ENCODE assay signal across 1 cellular context in genomic region chr2:119223521-119224390, GRCh38.
A peak's percentile ranks its signal among the peaks of the same experiment; 100 is the strongest.
TF ChIP-seq lines count a peak whose summit lies in the region.

STEAP3 (plus strand) TSS chr2:119223834; CDS start chr2:119231013, 7,179 bp downstream.

TF ChIP-seq in K562, 482 proteins besides CTCF, POLR2A, EP300 and RAD21 (continued from another document):
- TF ChIP-seq REST (CRISPR knock-in tag; IDR thresholded peaks at IDR 0.05; ENCODE audit: low read depth): peak; percentile 65; the same call in 1 of the 2 replicates
- peak; percentile 87 to 94 for TF ChIP-seq MNT (conservative IDR thresholded peaks at IDR 0.05)
- peak; percentile 79 for TF ChIP-seq TFAP4 (CRISPR knock-in tag; IDR thresholded peaks at IDR 0.05; ENCODE audit: borderline replicate concordance)
- no peak for TF ChIP-seq CLOCK (CRISPR knock-in tag; IDR thresholded peaks at IDR 0.05; ENCODE audit: borderline replicate concordance)
- peak; percentile 40; the same call in 1 of the 2 replicates for TF ChIP-seq ZSCAN29 (IDR thresholded peaks at IDR 0.05)
- TF ChIP-seq CXXC5 (CRISPR knock-in tag; IDR thresholded peaks at IDR 0.05): peak; percentile 90
- 0 out of 2 replicates have a peak, but pooled peaks have one; percentile 44 for TF ChIP-seq CBFB (CRISPR knock-in tag; IDR thresholded peaks at IDR 0.05)
- TF ChIP-seq TAF1 (IDR thresholded peaks at IDR 0.05; ENCODE audit: control insufficient read depth, extremely low read depth, insufficient read depth, low read length, severe bottlenecking): peak; percentile 48
- no peak for TF ChIP-seq SMC3 (conservative IDR thresholded peaks at IDR 0.05; ENCODE audit: insufficient read depth, low read depth, low read length)
- TF ChIP-seq NCOA6 (IDR thresholded peaks at IDR 0.05): no peak
- no peak for TF ChIP-seq HIVEP1 (CRISPR knock-in tag; IDR thresholded peaks at IDR 0.05)
- 0 out of 2 replicates have a peak, but pooled peaks have one; percentile 29 for TF ChIP-seq KLF16 (IDR thresholded peaks at IDR 0.05)
- peak; percentile 34; the same call in 1 of the 2 replicates for TF ChIP-seq RNF2 (IDR thresholded peaks at IDR 0.05)
- peak; percentile 25; the same call in 1 of the 2 replicates for TF ChIP-seq USF2 (CRISPR knock-in tag; IDR thresholded peaks at IDR 0.05)
- TF ChIP-seq RBM34 (IDR thresholded peaks at IDR 0.05; ENCODE audit: borderline replicate concordance, insufficient read depth, low read length): no peak
- TF ChIP-seq ZNF740 (CRISPR knock-in tag; IDR thresholded peaks at IDR 0.05): no peak
- no peak for TF ChIP-seq ZNF740 (tag; IDR thresholded peaks at IDR 0.05)
- TF ChIP-seq EP400 (IDR thresholded peaks at IDR 0.05): peak; percentile 82; the same call in 1 of the 2 replicates
- peak; percentile 84 for TF ChIP-seq SMAD4 (CRISPR knock-in tag; conservative IDR thresholded peaks at IDR 0.05)
- no peak for TF ChIP-seq HOMEZ (CRISPR knock-in tag; IDR thresholded peaks at IDR 0.05)
- TF ChIP-seq ZFPM2 (CRISPR knock-in tag; IDR thresholded peaks at IDR 0.05): no peak
- peak; percentile 50 to 68; a peak in 1 of 4 replicates for TF ChIP-seq SIN3A (IDR thresholded peaks at IDR 0.05; ENCODE audit: borderline replicate concordance in 2 of 2, control insufficient read depth in 1 of 2, low read depth in 2 of 2, low read length in 2 of 2)
- TF ChIP-seq ZBTB1 (CRISPR knock-in tag; IDR thresholded peaks at IDR 0.05; ENCODE audit: borderline replicate concordance, low read depth): peak; percentile 76; the same call in 1 of the 2 replicates
- TF ChIP-seq HMGN3 (IDR thresholded peaks at IDR 0.05; ENCODE audit: borderline replicate concordance, extremely low read depth, insufficient read length, low read depth, low read length): peak; percentile 91
- peak; percentile 71 for TF ChIP-seq MXD1 (CRISPR knock-in tag; IDR thresholded peaks at IDR 0.05; ENCODE audit: borderline replicate concordance, poor library complexity, severe bottlenecking)
- TF ChIP-seq NRF1 (conservative IDR thresholded peaks at IDR 0.05 in 1 of 2, IDR thresholded peaks at IDR 0.05 in 1 of 2): peak; percentile 61 to 63
- no peak for TF ChIP-seq TRIM28 (IDR thresholded peaks at IDR 0.05)
- no peak for TF ChIP-seq ZNF592 (IDR thresholded peaks at IDR 0.05)
- peak; percentile 56 for TF ChIP-seq ETS1 (conservative IDR thresholded peaks at IDR 0.05; ENCODE audit: control insufficient read depth, low read depth, low read length)
- no peak for TF ChIP-seq FOXK1 (CRISPR knock-in tag; IDR thresholded peaks at IDR 0.05; ENCODE audit: borderline replicate concordance)
- TF ChIP-seq L3MBTL2 (IDR thresholded peaks at IDR 0.05): peak; percentile 92
